In genomic region chr17:12680407-12680897, GRCh38 we compare ENCODE assay signal across 1 cellular context.
TF ChIP-seq lines count a peak whose summit lies in the region.

No MANE protein-coding gene starts in this region.

TF ChIP-seq in GM23338, 12 proteins besides CTCF, POLR2A, EP300 and RAD21 (continued from another document):
- TF ChIP-seq ZNF462 (CRISPR knock-in tag; IDR thresholded peaks at IDR 0.05) (no peak), REST (IDR thresholded peaks at IDR 0.05; ENCODE audit: unreplicated experiment) (no peak), EZH2phosphoT487 (IDR thresholded peaks at IDR 0.05; ENCODE audit: unreplicated experiment) (no peak), CREB1 (CRISPR knock-in tag; IDR thresholded peaks at IDR 0.05; ENCODE audit: low read depth) (no peak), EZH2 (IDR thresholded peaks at IDR 0.05; ENCODE audit: low read depth, unreplicated experiment) (no peak), ETS1 (IDR thresholded peaks at IDR 0.05) (no peak), ZNF331 (CRISPR knock-in tag; IDR thresholded peaks at IDR 0.05; ENCODE audit: low read depth) (no peak), ZNF114 (CRISPR knock-in tag; IDR thresholded peaks at IDR 0.05) (no peak), NANOG (IDR thresholded peaks at IDR 0.05; ENCODE audit: borderline replicate concordance) (no peak), STAT1 (IDR thresholded peaks at IDR 0.05; ENCODE audit: unreplicated experiment) (no peak)
